ENCODE assay signal across 18 cellular contexts in the genomic region with DNA sequence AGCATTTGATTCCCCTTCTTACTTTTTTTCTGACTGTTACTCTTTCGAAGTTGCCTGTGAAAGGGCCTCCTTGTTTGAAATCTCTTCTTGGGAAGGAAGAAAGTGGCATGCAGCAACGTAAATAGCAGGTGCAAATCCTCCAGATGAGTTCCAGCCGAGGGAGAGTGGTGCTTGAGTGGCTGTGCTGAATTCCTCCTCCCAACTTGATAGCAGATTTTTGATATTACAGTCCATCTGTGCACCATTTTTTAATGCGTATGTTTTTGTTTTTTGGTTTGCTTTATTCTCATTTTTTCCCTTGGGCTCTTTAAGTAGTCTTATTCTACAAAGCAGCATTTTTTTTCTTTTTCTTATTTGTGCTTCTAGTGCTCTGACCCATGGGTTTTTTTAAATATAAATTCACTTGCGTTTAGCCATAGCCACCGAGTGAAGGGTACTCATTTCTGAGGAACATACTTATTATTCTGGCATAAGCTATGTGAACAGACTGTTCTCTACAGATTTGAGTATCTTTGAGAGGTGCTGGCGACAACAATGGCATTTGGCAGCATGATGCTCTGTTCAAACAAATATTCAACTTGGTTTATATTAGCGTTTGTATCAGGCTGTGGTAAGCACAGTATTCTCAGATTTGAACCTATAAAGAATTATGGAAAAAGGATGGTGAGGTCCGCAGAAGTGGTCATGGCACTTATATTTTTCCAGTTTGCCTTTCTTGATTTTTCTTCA.
A peak's percentile ranks its signal among the peaks of the same experiment; 100 is the strongest.
DNase-seq lines count a peak whose midpoint lies in the region; ATAC-seq and TF ChIP-seq lines count a peak whose summit lies in the region.
"Had no signal": no experiment of that assay in that cellular context is flagged by ENCODE, and none has a peak within 500 bp of the region (broad histone marks: within the 10 kb centered on the region; RNA-seq: fewer than 3 reads in every experiment).

No MANE protein-coding gene starts in this region.

- H3K4me3 ChIP-seq in left lung = no peak overlapping the region
- H3K4me3 ChIP-seq in thyroid gland (replicated peaks in 1 of 3) = no peak overlapping the region
- no peak overlapping the region for H3K4me3 ChIP-seq in HAP-1
- H3K4me3 ChIP-seq: GM12878, sigmoid colon had no signal

- DNase-seq in NCI-H1694 treated with DMSO at 0.1 percent for 48 hours (lab: John Stamatoyannopoulos, UW) (peak; percentile 60), left lung (peak in 1 of 2 donors; percentile 44), thyroid gland (peak; percentile 80), HAP-1 (ENCODE audit: low spot score in 2 of 2) (no peak)
- no peak for DNase-seq in stimulated activated CD4-positive, alpha-beta T cell treated with anti-CD3 and anti-CD28 coated beads, Interleukin-4, amount 100 ng/mL, for 4 hours
- DNase-seq: activated CD8-positive, alpha-beta memory T cell treated with anti-CD3 and anti-CD28 coated beads, Interleukin-2, amount 10 ng/mL, durations not matched to agents 7 days and 5 days; brain microvascular endothelial cell; CD4-positive, CD25-positive, alpha-beta regulatory T cell; effector memory CD4-positive, alpha-beta T cell; HCEC 1CT; mammary epithelial cell; NCI-H69; sigmoid colon had no signal

- peaks cover 33 to 58% of the 10 kb centered on the region in 2 donors for H3K4me1 ChIP-seq in left lung
- peaks cover 86 to 89% of the 10 kb centered on the region in 2 donors for H3K4me1 ChIP-seq in thyroid gland
- H3K4me1 ChIP-seq in HAP-1 = peaks cover 66% of the 10 kb centered on the region

- in situ Hi-C loops in HAP-1 (cut with MboI; ENCODE audit: low sequenced_read_pairs) = no loop called here

- TF ChIP-seq POLR2A in thyroid gland (IDR thresholded peaks at IDR 0.05) = no peak

- H3K27ac ChIP-seq in angular gyrus (ENCODE audit: low read depth, low read length) (peak overlapping the region; percentile 27), left lung (peak overlapping the region; percentile 58 to 77), thyroid gland (peak overlapping the region; percentile 91 to 96 (median 94))
- H3K27ac ChIP-seq: brain microvascular endothelial cell had no signal

- no peaks in the 10 kb centered on the region for H3K27me3 ChIP-seq in left lung
- H3K27me3 ChIP-seq in thyroid gland = no peaks in the 10 kb centered on the region
- H3K27me3 ChIP-seq in HAP-1 (ENCODE audit: low read depth) = no peaks in the 10 kb centered on the region
- H3K27me3 ChIP-seq: brain microvascular endothelial cell, sigmoid colon had no signal

- TF ChIP-seq CTCF in left lung (IDR thresholded peaks at IDR 0.05) (no peak), thyroid gland (IDR thresholded peaks at IDR 0.05) (no peak)

- intact Hi-C loops in left lung (cut with DNase I) (no loop called here), thyroid gland (cut with DNase I) (no loop called here)

- no peaks in the 10 kb centered on the region for H3K9me3 ChIP-seq in left lung
- H3K9me3 ChIP-seq in thyroid gland = no peaks in the 10 kb centered on the region
- H3K9me3 ChIP-seq in HAP-1 = no peaks in the 10 kb centered on the region
- H3K9me3 ChIP-seq: sigmoid colon had no signal

- H3K36me3 ChIP-seq in left lung (no peaks in the 10 kb centered on the region), thyroid gland (no peaks in the 10 kb centered on the region), HAP-1 (replicated peaks) (no peaks in the 10 kb centered on the region)
- H3K36me3 ChIP-seq: brain microvascular endothelial cell, sigmoid colon had no signal

- 36 to 48% methylated on average over 9 of the region's 9 CpGs for WGBS in thyroid gland, 2 donors

- peak; percentile 50 for ATAC-seq in left lung
- no peak for ATAC-seq in HG02610 (IDR thresholded peaks at IDR 0.05; ENCODE audit: unreplicated experiment)
- ATAC-seq: activated CD4-positive, CD25-positive, alpha-beta regulatory T cell treated with anti-CD3 and anti-CD28 coated beads, Interleukin-2, amount 50 U/mL, for 24 hours; activated CD8-positive, alpha-beta memory T cell treated with anti-CD3 and anti-CD28 coated beads, Interleukin-2, amount 10 ng/mL, durations not matched to agents 7 days and 5 days; GM12878; stimulated activated memory B cell treated with anti-CD40 and anti-IgM and Interleukin-4, amounts not matched to agents 10 μg/mL and 1 μg/mL and 100 μg/mL, for 72 hours had no signal

Comparison
In these comparisons a context has a peak if more than half of its experiments do, and no peak if none do; other contexts are left out.
1. DNase-seq: peak in NCI-H1694 treated with DMSO at 0.1 percent for 48 hours (single experiment) and thyroid gland (2 of 2); none in HAP-1 (0 of 2) and stimulated activated CD4-positive, alpha-beta T cell treated with anti-CD3 and anti-CD28 coated beads, Interleukin-4, amount 100 ng/mL, for 4 hours (0 of 2).
2. H3K27ac ChIP-seq: peak in every context shown above with its lines; median percentile 94 in thyroid gland; 68 in left lung; 27 in angular gyrus.